Comparison of ENCODE assay signal across 22 cellular contexts in the genomic region with DNA sequence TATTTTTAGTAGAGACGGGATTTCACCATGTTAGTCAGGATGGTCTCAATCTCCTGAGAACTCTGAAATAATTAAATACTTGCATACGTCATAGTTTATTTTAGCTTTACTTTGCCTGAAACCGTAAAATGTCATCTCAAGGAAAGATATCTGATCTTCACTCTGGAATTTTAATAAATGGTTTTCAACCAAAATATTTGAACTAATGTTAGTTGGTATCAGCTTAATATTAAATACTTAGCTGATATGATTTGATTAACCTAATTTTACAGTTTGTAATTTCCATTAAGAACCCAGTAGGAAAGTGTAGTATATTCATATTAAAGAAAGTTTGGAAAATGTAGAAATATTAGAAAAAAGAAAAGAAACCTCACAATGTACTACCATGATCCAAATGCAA.
"Had no signal": no experiment of that assay in that cellular context is flagged by ENCODE, and none has a peak within 500 bp of the region (broad histone marks: within the 10 kb centered on the region; RNA-seq: fewer than 3 reads in every experiment).

No MANE protein-coding gene starts in this region.

- H3K27ac ChIP-seq: coronary artery, dorsolateral prefrontal cortex, esophagus squamous epithelium, gastrocnemius medialis, heart right ventricle, left lung, lower lobe of right lung had no signal

- ATAC-seq: gastrocnemius medialis, heart right ventricle, left cardiac atrium, left lung, left ventricle myocardium superior, lower lobe of right lung had no signal

- DNase-seq: dermis blood vessel endothelial cell; dorsolateral prefrontal cortex; effector CD4-positive, alpha-beta T cell; effector memory CD4-positive, alpha-beta T cell; esophagus squamous epithelium; foreskin fibroblast; foreskin melanocyte; gastrocnemius medialis; glutamatergic neuron; head of caudate nucleus; heart right ventricle; hippocampal formation; islet precursor cell; left cardiac atrium; left lung; left ventricle myocardium superior; lower lobe of right lung; mesenchymal stem cell; midbrain had no signal

- H3K4me3 ChIP-seq: coronary artery, dorsolateral prefrontal cortex, esophagus squamous epithelium, gastrocnemius medialis, heart right ventricle, left lung, lower lobe of right lung had no signal

- FAIRE-seq: colon, endothelial cell of umbilical vein had no signal

- H3K27me3 ChIP-seq: dorsolateral prefrontal cortex, esophagus squamous epithelium, gastrocnemius medialis, heart right ventricle, left lung had no signal

- H3K4me1 ChIP-seq: gastrocnemius medialis, heart right ventricle, left lung, lower lobe of right lung had no signal

- H3K9me3 ChIP-seq: esophagus squamous epithelium, gastrocnemius medialis, heart right ventricle, left lung, lower lobe of right lung had no signal
